Comparison of ENCODE assay signal across 1 cellular context in the genomic region with DNA sequence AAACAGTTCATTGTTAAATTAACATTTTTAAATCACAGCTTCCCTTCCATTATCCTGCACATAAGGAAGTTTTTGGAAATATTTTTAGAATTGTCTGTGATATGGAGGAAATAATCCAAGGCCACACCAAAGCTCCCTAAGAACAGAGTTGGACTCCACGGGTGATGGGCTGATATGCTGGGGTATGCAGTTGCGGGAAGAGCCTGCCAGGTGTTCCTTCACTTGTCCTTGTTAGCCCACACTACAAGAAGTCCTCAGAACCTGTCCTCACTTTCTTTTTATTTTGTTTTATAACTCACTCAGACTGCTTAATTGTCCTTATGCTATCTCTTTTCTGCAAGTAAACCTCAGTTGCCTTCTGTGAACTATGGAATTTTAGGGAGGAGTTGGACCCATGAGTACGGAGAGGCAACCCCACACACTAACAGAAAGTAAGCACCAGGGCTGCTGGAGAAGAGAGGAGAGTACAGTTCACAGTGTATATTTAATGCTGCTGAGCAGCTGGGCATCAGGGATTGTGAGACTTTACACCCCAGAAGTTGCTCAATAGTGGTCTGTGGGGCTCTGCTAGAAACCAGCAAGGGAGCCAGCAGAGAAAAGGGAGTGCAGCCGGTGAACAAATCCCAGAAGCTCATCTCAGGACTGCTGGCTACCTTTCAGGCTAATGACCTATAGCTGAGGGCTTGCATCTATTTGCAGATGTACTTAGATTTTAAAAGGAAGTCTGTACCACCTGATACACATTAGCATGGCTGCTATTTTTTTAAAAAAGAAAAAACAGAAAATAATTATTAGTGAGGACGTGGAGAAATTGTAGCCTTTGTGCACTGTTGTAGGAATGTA.
TF ChIP-seq lines count a peak whose summit lies in the region.

No MANE protein-coding gene starts in this region.

TF ChIP-seq in HepG2, 621 proteins besides CTCF, POLR2A, EP300 and RAD21 (continued from another document and continues in another):
- TF ChIP-seq TP53 (CRISPR knock-in tag; conservative IDR thresholded peaks at IDR 0.05) = no peak
- TF ChIP-seq POLR2AphosphoS5 (IDR thresholded peaks at IDR 0.05; ENCODE audit: low read depth, low read length) = peak; percentile 43; the same call in 1 of the 2 replicates
- no peak for TF ChIP-seq ZNF232 (CRISPR knock-in tag; IDR thresholded peaks at IDR 0.05; ENCODE audit: borderline replicate concordance)
- TF ChIP-seq ZHX1 (CRISPR knock-in tag; IDR thresholded peaks at IDR 0.05; ENCODE audit: low read depth) = 0 out of 2 replicates have a peak, but pooled peaks have one; percentile 62
- no peak for TF ChIP-seq JDP2 (CRISPR knock-in tag; IDR thresholded peaks at IDR 0.05; ENCODE audit: borderline replicate concordance)
- no peak for TF ChIP-seq TBX3 (IDR thresholded peaks at IDR 0.05; ENCODE audit: borderline replicate concordance)
- no peak for TF ChIP-seq ZNF720 (CRISPR knock-in tag; IDR thresholded peaks at IDR 0.05)
- TF ChIP-seq PAX8 (CRISPR knock-in tag; IDR thresholded peaks at IDR 0.05; ENCODE audit: borderline replicate concordance) = no peak
- TF ChIP-seq ZMAT5 (CRISPR knock-in tag; IDR thresholded peaks at IDR 0.05; ENCODE audit: borderline replicate concordance, low read depth) = no peak
- peak; percentile 89 for TF ChIP-seq ZNF563 (CRISPR knock-in tag; IDR thresholded peaks at IDR 0.05)
- TF ChIP-seq ZNF460 (CRISPR knock-in tag; IDR thresholded peaks at IDR 0.05; ENCODE audit: borderline replicate concordance) = no peak
- no peak for TF ChIP-seq ZNF234 (CRISPR knock-in tag; conservative IDR thresholded peaks at IDR 0.05)
- 0 out of 2 replicates have a peak, but pooled peaks have one; percentile 36 for TF ChIP-seq ZNF124 (CRISPR knock-in tag; IDR thresholded peaks at IDR 0.05)
- no peak for TF ChIP-seq NAIF1 (CRISPR knock-in tag; IDR thresholded peaks at IDR 0.05; ENCODE audit: borderline replicate concordance)
- TF ChIP-seq, protein P1, sequence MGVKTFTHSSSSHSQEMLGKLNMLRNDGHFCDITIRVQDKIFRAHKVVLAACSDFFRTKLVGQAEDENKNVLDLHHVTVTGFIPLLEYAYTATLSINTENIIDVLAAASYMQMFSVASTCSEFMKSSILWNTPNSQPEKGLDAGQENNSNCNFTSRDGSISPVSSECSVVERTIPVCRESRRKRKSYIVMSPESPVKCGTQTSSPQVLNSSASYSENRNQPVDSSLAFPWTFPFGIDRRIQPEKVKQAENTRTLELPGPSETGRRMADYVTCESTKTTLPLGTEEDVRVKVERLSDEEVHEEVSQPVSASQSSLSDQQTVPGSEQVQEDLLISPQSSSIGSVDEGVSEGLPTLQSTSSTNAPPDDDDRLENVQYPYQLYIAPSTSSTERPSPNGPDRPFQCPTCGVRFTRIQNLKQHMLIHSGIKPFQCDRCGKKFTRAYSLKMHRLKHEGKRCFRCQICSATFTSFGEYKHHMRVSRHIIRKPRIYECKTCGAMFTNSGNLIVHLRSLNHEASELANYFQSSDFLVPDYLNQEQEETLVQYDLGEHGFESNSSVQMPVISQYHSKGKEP (CRISPR knock-in tag; IDR thresholded peaks at IDR 0.05) = no peak
- TF ChIP-seq ZFY (CRISPR knock-in tag; IDR thresholded peaks at IDR 0.05) = no peak; the same call in 1 of the 2 replicates
- no peak for TF ChIP-seq ZNF335 (CRISPR knock-in tag; IDR thresholded peaks at IDR 0.05)
- TF ChIP-seq HNRNPH1 (optimal IDR thresholded peaks at IDR 0.05; ENCODE audit: low read depth, low read length) = no peak
- TF ChIP-seq HNF4A (CRISPR knock-in tag; IDR thresholded peaks at IDR 0.05) = peak; percentile 98
- TF ChIP-seq ZKSCAN5 (CRISPR knock-in tag; IDR thresholded peaks at IDR 0.05) = 0 out of 2 replicates have a peak, but pooled peaks have one; percentile 27
- TF ChIP-seq IRF2 (CRISPR knock-in tag; IDR thresholded peaks at IDR 0.05) = peak; percentile 85
- no peak for TF ChIP-seq MXD3 (CRISPR knock-in tag; IDR thresholded peaks at IDR 0.05)
- no peak for TF ChIP-seq CENPX (CRISPR knock-in tag; IDR thresholded peaks at IDR 0.05)
- peak; percentile 68 for TF ChIP-seq ERF (CRISPR knock-in tag; IDR thresholded peaks at IDR 0.05)
- TF ChIP-seq, protein P2, sequence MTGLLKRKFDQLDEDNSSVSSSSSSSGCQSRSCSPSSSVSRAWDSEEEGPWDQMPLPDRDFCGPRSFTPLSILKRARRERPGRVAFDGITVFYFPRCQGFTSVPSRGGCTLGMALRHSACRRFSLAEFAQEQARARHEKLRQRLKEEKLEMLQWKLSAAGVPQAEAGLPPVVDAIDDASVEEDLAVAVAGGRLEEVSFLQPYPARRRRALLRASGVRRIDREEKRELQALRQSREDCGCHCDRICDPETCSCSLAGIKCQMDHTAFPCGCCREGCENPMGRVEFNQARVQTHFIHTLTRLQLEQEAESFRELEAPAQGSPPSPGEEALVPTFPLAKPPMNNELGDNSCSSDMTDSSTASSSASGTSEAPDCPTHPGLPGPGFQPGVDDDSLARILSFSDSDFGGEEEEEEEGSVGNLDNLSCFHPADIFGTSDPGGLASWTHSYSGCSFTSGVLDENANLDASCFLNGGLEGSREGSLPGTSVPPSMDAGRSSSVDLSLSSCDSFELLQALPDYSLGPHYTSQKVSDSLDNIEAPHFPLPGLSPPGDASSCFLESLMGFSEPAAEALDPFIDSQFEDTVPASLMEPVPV (CRISPR knock-in tag; IDR thresholded peaks at IDR 0.05) = peak; percentile 90; the same call in 1 of the 2 replicates
- TF ChIP-seq PAF1 (CRISPR knock-in tag; IDR thresholded peaks at IDR 0.05) = no peak
- no peak; the same call in 1 of the 2 replicates for TF ChIP-seq MYC (CRISPR knock-in tag; IDR thresholded peaks at IDR 0.05; ENCODE audit: borderline replicate concordance)
- peak; percentile 81 for TF ChIP-seq BCL6 (CRISPR knock-in tag; IDR thresholded peaks at IDR 0.05)
- TF ChIP-seq ARNT2 (CRISPR knock-in tag; IDR thresholded peaks at IDR 0.05; ENCODE audit: low read depth) = no peak
- TF ChIP-seq ZFP90 (CRISPR knock-in tag; IDR thresholded peaks at IDR 0.05; ENCODE audit: borderline replicate concordance) = no peak
- TF ChIP-seq ZNF33A (CRISPR knock-in tag; IDR thresholded peaks at IDR 0.05; ENCODE audit: borderline replicate concordance) = no peak
- TF ChIP-seq SATB2 (CRISPR knock-in tag; IDR thresholded peaks at IDR 0.05) = no peak
- TF ChIP-seq DNMT1 (CRISPR knock-in tag; IDR thresholded peaks at IDR 0.05) = no peak
- TF ChIP-seq FOSL1 (CRISPR knock-in tag; IDR thresholded peaks at IDR 0.05; ENCODE audit: borderline replicate concordance) = no peak
- TF ChIP-seq U2AF2 (IDR thresholded peaks at IDR 0.05; ENCODE audit: low read depth, low read length) = no peak
- peak; percentile 62; the same call in 1 of the 2 replicates for TF ChIP-seq ZBTB20 (CRISPR knock-in tag; IDR thresholded peaks at IDR 0.05; ENCODE audit: borderline replicate concordance, low read depth)
- TF ChIP-seq, protein P3, sequence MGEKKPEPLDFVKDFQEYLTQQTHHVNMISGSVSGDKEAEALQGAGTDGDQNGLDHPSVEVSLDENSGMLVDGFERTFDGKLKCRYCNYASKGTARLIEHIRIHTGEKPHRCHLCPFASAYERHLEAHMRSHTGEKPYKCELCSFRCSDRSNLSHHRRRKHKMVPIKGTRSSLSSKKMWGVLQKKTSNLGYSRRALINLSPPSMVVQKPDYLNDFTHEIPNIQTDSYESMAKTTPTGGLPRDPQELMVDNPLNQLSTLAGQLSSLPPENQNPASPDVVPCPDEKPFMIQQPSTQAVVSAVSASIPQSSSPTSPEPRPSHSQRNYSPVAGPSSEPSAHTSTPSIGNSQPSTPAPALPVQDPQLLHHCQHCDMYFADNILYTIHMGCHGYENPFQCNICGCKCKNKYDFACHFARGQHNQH (CRISPR knock-in tag; IDR thresholded peaks at IDR 0.05) = peak; percentile 94
- TF ChIP-seq ZNF354B (CRISPR knock-in tag; IDR thresholded peaks at IDR 0.05) = no peak
- no peak for TF ChIP-seq ZNF850 (CRISPR knock-in tag; conservative IDR thresholded peaks at IDR 0.05)
- no peak; the same call in 1 of the 2 replicates for TF ChIP-seq ZNF431 (CRISPR knock-in tag; IDR thresholded peaks at IDR 0.05; ENCODE audit: borderline replicate concordance, low read depth)
- TF ChIP-seq TCF7L2 (IDR thresholded peaks at IDR 0.05; ENCODE audit: low read depth, low read length) = no peak
- peak; percentile 70 for TF ChIP-seq THAP11 (CRISPR knock-in tag; IDR thresholded peaks at IDR 0.05)
- peak; percentile 84; the same call in 1 of the 2 replicates for TF ChIP-seq ZNF564 (CRISPR knock-in tag; IDR thresholded peaks at IDR 0.05)
- TF ChIP-seq ZNF691 (CRISPR knock-in tag; IDR thresholded peaks at IDR 0.05; ENCODE audit: borderline replicate concordance, low read depth) = peak; percentile 85; the same call in 1 of the 2 replicates
- TF ChIP-seq NFE2L2 (IDR thresholded peaks at IDR 0.05; ENCODE audit: low read length) = no peak
- no peak for TF ChIP-seq SOX13 (IDR thresholded peaks at IDR 0.05)
- TF ChIP-seq SOX13 (CRISPR knock-in tag; conservative IDR thresholded peaks at IDR 0.05 in 1 of 2, IDR thresholded peaks at IDR 0.05 in 1 of 2) = peak in 1 of 2 experiments; percentile 76; a peak in 2 of 4 replicates
- TF ChIP-seq TEAD2 (CRISPR knock-in tag; IDR thresholded peaks at IDR 0.05) = no peak
- TF ChIP-seq, protein P4, sequence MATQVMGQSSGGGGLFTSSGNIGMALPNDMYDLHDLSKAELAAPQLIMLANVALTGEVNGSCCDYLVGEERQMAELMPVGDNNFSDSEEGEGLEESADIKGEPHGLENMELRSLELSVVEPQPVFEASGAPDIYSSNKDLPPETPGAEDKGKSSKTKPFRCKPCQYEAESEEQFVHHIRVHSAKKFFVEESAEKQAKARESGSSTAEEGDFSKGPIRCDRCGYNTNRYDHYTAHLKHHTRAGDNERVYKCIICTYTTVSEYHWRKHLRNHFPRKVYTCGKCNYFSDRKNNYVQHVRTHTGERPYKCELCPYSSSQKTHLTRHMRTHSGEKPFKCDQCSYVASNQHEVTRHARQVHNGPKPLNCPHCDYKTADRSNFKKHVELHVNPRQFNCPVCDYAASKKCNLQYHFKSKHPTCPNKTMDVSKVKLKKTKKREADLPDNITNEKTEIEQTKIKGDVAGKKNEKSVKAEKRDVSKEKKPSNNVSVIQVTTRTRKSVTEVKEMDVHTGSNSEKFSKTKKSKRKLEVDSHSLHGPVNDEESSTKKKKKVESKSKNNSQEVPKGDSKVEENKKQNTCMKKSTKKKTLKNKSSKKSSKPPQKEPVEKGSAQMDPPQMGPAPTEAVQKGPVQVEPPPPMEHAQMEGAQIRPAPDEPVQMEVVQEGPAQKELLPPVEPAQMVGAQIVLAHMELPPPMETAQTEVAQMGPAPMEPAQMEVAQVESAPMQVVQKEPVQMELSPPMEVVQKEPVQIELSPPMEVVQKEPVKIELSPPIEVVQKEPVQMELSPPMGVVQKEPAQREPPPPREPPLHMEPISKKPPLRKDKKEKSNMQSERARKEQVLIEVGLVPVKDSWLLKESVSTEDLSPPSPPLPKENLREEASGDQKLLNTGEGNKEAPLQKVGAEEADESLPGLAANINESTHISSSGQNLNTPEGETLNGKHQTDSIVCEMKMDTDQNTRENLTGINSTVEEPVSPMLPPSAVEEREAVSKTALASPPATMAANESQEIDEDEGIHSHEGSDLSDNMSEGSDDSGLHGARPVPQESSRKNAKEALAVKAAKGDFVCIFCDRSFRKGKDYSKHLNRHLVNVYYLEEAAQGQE (IDR thresholded peaks at IDR 0.05; ENCODE audit: borderline replicate concordance in 1 of 2, low read depth in 1 of 2, low read length in 2 of 2) = no peak
